In the genomic region with DNA sequence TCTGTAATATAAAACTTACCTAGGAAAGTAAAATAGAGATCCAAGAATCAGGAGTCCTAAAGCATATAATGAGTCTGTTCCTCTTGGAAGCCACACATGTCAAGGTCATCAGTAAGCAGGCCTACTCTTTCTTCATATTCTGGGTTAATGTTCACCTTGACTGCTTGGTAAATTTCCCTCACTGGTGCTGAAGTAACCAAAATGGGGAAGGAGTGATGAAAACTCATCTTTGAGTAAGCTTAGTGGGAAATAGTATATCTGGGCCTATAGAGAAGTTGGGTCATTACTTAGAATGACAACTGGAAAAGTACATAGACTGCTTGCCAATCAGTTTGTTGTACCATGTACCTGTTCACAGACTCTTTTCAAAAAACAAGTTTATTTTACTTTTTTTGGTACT, we compare ENCODE assay signal across 1 cellular context.
A peak's percentile ranks its signal among the peaks of the same experiment; 100 is the strongest.
TF ChIP-seq lines count a peak whose summit lies in the region.

No MANE protein-coding gene starts in this region.

TF ChIP-seq in HepG2, 621 proteins besides CTCF, POLR2A, EP300 and RAD21 (continued from another document):
- TF ChIP-seq, protein P1, sequence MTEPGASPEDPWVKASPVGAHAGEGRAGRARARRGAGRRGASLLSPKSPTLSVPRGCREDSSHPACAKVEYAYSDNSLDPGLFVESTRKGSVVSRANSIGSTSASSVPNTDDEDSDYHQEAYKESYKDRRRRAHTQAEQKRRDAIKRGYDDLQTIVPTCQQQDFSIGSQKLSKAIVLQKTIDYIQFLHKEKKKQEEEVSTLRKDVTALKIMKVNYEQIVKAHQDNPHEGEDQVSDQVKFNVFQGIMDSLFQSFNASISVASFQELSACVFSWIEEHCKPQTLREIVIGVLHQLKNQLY (CRISPR knock-in tag; IDR thresholded peaks at IDR 0.05): no peak
- TF ChIP-seq SOX5 (CRISPR knock-in tag; IDR thresholded peaks at IDR 0.05; ENCODE audit: borderline replicate concordance) (peak; percentile 49; the same call in 1 of the 2 replicates), ZNF781 (CRISPR knock-in tag; IDR thresholded peaks at IDR 0.05; ENCODE audit: borderline replicate concordance, not compliant biosample characterization) (no peak), SAP130 (CRISPR knock-in tag; IDR thresholded peaks at IDR 0.05; ENCODE audit: low read depth) (peak; percentile 52; the same call in 1 of the 2 replicates), ZFX (CRISPR knock-in tag; IDR thresholded peaks at IDR 0.05; ENCODE audit: low read depth) (0 out of 2 replicates have a peak, but pooled peaks have one; percentile 37), TARDBP (CRISPR knock-in tag; IDR thresholded peaks at IDR 0.05) (peak; percentile 50; the same call in 1 of the 2 replicates), TEAD3 (CRISPR knock-in tag; optimal IDR thresholded peaks at IDR 0.05; ENCODE audit: borderline replicate concordance) (no peak), NR2F1 (CRISPR knock-in tag; IDR thresholded peaks at IDR 0.05) (0 out of 4 replicates have a peak, but pooled peaks have one; percentile 32 to 49), BCL6 (CRISPR knock-in tag; IDR thresholded peaks at IDR 0.05) (peak; percentile 53), SNRNP70 (IDR thresholded peaks at IDR 0.05; ENCODE audit: low read depth, low read length) (no peak), TSC22D2 (CRISPR knock-in tag; IDR thresholded peaks at IDR 0.05; ENCODE audit: borderline replicate concordance) (no peak), FOSL2 (CRISPR knock-in tag; IDR thresholded peaks at IDR 0.05) (0 out of 2 replicates have a peak, but pooled peaks have one; percentile 15), ATAD3A (CRISPR knock-in tag; IDR thresholded peaks at IDR 0.05) (no peak), ZNF180 (CRISPR knock-in tag; IDR thresholded peaks at IDR 0.05; ENCODE audit: borderline replicate concordance, low read depth) (no peak), ZNF441 (CRISPR knock-in tag; IDR thresholded peaks at IDR 0.05; ENCODE audit: borderline replicate concordance) (no peak), TAF1 (CRISPR knock-in tag; IDR thresholded peaks at IDR 0.05) (no peak), ZNF12 (CRISPR knock-in tag; IDR thresholded peaks at IDR 0.05) (no peak), ZMYM2 (CRISPR knock-in tag; IDR thresholded peaks at IDR 0.05) (no peak), MXD4 (CRISPR knock-in tag; IDR thresholded peaks at IDR 0.05) (no peak), ATF1 (CRISPR knock-in tag; IDR thresholded peaks at IDR 0.05) (peak; percentile 35; the same call in 1 of the 2 replicates)
- TF ChIP-seq, protein P2, sequence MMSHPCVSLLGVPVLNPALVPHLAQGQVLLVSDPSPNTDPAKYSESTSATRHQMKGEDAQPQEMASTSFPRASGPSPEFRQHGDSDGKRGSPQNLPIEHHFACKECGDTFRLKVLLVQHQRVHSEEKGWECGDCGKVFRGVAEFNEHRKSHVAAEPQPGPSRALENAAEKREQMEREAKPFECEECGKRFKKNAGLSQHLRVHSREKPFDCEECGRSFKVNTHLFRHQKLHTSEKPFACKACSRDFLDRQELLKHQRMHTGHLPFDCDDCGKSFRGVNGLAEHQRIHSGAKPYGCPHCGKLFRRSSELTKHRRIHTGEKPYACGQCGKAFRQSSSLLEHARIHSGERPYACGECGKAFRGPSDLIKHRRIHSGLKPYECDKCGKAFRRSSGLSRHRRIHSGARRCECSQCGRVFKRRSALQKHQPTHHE (CRISPR knock-in tag; IDR thresholded peaks at IDR 0.05; ENCODE audit: borderline replicate concordance): no peak
- TF ChIP-seq, protein P3, sequence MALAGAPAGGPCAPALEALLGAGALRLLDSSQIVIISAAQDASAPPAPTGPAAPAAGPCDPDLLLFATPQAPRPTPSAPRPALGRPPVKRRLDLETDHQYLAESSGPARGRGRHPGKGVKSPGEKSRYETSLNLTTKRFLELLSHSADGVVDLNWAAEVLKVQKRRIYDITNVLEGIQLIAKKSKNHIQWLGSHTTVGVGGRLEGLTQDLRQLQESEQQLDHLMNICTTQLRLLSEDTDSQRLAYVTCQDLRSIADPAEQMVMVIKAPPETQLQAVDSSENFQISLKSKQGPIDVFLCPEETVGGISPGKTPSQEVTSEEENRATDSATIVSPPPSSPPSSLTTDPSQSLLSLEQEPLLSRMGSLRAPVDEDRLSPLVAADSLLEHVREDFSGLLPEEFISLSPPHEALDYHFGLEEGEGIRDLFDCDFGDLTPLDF (CRISPR knock-in tag; IDR thresholded peaks at IDR 0.05): no peak
- TF ChIP-seq, protein P4, sequence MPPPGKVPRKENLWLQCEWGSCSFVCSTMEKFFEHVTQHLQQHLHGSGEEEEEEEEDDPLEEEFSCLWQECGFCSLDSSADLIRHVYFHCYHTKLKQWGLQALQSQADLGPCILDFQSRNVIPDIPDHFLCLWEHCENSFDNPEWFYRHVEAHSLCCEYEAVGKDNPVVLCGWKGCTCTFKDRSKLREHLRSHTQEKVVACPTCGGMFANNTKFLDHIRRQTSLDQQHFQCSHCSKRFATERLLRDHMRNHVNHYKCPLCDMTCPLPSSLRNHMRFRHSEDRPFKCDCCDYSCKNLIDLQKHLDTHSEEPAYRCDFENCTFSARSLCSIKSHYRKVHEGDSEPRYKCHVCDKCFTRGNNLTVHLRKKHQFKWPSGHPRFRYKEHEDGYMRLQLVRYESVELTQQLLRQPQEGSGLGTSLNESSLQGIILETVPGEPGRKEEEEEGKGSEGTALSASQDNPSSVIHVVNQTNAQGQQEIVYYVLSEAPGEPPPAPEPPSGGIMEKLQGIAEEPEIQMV (CRISPR knock-in tag; IDR thresholded peaks at IDR 0.05; ENCODE audit: low read depth): no peak
- TF ChIP-seq, protein P5, sequence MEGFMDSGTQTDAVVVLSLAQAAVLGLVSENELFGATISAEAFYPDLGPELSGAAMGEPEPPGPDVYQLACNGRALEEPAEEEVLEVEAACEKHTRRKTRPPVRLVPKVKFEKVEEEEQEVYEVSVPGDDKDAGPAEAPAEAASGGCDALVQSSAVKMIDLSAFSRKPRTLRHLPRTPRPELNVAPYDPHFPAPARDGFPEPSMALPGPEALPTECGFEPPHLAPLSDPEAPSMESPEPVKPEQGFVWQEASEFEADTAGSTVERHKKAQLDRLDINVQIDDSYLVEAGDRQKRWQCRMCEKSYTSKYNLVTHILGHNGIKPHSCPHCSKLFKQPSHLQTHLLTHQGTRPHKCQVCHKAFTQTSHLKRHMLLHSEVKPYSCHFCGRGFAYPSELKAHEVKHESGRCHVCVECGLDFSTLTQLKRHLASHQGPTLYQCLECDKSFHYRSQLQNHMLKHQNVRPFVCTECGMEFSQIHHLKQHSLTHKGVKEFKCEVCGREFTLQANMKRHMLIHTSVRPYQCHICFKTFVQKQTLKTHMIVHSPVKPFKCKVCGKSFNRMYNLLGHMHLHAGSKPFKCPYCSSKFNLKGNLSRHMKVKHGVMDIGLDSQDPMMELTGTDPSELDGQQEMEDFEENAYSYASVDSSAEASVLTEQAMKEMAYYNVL (CRISPR knock-in tag; IDR thresholded peaks at IDR 0.05; ENCODE audit: borderline replicate concordance): no peak
- TF ChIP-seq, protein P6, sequence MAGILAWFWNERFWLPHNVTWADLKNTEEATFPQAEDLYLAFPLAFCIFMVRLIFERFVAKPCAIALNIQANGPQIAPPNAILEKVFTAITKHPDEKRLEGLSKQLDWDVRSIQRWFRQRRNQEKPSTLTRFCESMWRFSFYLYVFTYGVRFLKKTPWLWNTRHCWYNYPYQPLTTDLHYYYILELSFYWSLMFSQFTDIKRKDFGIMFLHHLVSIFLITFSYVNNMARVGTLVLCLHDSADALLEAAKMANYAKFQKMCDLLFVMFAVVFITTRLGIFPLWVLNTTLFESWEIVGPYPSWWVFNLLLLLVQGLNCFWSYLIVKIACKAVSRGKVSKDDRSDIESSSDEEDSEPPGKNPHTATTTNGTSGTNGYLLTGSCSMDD (CRISPR knock-in tag; IDR thresholded peaks at IDR 0.05): no peak
